ENCODE assay signal across 15 cellular contexts in the genomic region with DNA sequence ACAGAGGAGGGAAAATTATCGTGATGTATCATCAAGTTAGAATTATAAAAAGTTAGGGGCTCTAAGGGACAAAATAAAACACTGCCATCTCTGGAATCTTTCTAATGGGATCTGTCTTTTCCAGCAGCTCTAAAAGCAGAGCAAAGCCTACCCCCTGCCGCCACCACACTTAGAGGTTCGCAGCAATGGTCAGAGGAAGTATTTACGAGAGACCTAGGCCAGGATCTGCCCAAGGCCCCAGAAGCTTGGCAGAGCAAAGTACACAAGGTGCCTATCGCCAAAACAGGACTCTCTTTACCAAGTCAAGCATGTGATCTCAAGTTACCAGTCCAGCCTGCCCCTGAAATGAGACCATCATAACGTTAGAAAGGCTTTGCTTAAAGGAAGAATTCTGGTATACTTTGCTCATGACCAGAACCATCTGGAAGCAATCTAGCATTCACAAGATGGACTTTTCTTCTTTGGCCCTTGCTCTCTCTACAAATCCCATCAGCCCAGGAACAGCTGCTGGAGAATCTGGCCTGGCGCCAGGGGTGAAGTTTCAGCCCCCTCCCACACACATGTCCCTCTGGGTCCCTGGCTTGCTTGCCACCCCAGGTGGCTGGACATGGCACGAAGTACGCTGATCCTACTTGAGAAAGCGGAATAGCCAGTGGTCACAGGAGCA.
DNase-seq lines count a peak whose midpoint lies in the region; ATAC-seq and TF ChIP-seq lines count a peak whose summit lies in the region.
"Had no signal": no experiment of that assay in that cellular context is flagged by ENCODE, and none has a peak within 500 bp of the region (broad histone marks: within the 10 kb centered on the region; RNA-seq: fewer than 3 reads in every experiment).

No MANE protein-coding gene starts in this region.

- DNase-seq in H9 (no peak), SK-N-SH (peak; percentile 30), heart right ventricle (peak; percentile 49 to 62), sigmoid colon (no peak), T-helper 1 cell (no peak), foreskin melanocyte (no peak)
- DNase-seq in stimulated activated CD4-positive, alpha-beta T cell treated with anti-CD3 and anti-CD28 coated beads, Interleukin-4, amount 100 ng/mL, for 24 hours: no peak
- DNase-seq: activated CD4-positive, alpha-beta memory T cell treated with anti-CD3 and anti-CD28 coated beads, Interleukin-2, amount 10 ng/mL, durations not matched to agents 7 days and 5 days; activated gamma-delta T cell treated with Interleukin-2 at 50 U/mL for 16 hours; natural killer cell; NCI-H146; T-helper 17 cell had no signal

- no peak overlapping the region for H3K4ac ChIP-seq in H9 (ENCODE audit: low read depth, low read length)

- no CpG with 5 or more reads among the region's 10 CpGs for WGBS in H9 (ENCODE audit: extremely low coverage, insufficient read length, low lambda C conversion rate)
- 78% methylated on average over 10 of the region's 10 CpGs for WGBS in SK-N-SH (ENCODE audit: low lambda C conversion rate)
- WGBS in heart right ventricle, 2 donors: 73 to 77% methylated on average over 10 of the region's 10 CpGs
- WGBS in sigmoid colon, 2 donors: 80 to 82% methylated on average over 10 of the region's 10 CpGs

- no peak overlapping the region for H3K18ac ChIP-seq in H9 (ENCODE audit: insufficient read length, low read depth, low read length)

- H2AFZ ChIP-seq in H9 (ENCODE audit: low read length) (no peak overlapping the region), SK-N-SH (ENCODE audit: low read depth) (no peak overlapping the region)

- H3F3A ChIP-seq in SK-N-SH (replicated peaks; ENCODE audit: insufficient read depth): peaks cover 4% of the 10 kb centered on the region

- TF ChIP-seq EP300 in SK-N-SH (IDR thresholded peaks at IDR 0.05; ENCODE audit: borderline replicate concordance in 1 of 2, low read depth in 1 of 2, low read length in 1 of 2) (no peak), sigmoid colon (IDR thresholded peaks at IDR 0.05) (no peak)

- H3K79me2 ChIP-seq in H9 (ENCODE audit: insufficient read depth, low read length): no peaks in the 10 kb centered on the region
- no peaks in the 10 kb centered on the region for H3K79me2 ChIP-seq in SK-N-SH (ENCODE audit: insufficient read depth)

- no peak overlapping the region for H2AK5ac ChIP-seq in H9 (ENCODE audit: insufficient read length, low read length)

- peak overlapping the region in 2 of 3 experiments; percentile 13 to 47; a peak in 2 of 7 replicates for H3K27ac Mint-ChIP-seq in H9
- H3K27ac Mint-ChIP-seq: activated CD4-positive, alpha-beta memory T cell treated with anti-CD3 and anti-CD28 coated beads, Interleukin-2, amount 10 ng/mL, durations not matched to agents 7 days and 5 days; natural killer cell; stimulated activated effector memory CD8-positive, alpha-beta T cell treated with anti-CD3 and anti-CD28 coated beads, Interleukin-12 subunit alpha, Interleukin-12 subunit beta, amount 100 ng/mL, for 72 hours; T-helper 17 cell had no signal

- TF ChIP-seq CTCF in H9 (conservative IDR thresholded peaks at IDR 0.05): no peak
- TF ChIP-seq CTCF in SK-N-SH (IDR thresholded peaks at IDR 0.05): no peak
- no peak for TF ChIP-seq CTCF in heart right ventricle (IDR thresholded peaks at IDR 0.05)
- TF ChIP-seq CTCF in sigmoid colon (IDR thresholded peaks at IDR 0.05): no peak

- no peak overlapping the region for H3T11ph ChIP-seq in H9 (ENCODE audit: low read length)

- H3K4me1 Mint-ChIP-seq in H9: peaks cover 34 to 48% of the 10 kb centered on the region in 2 experiments
- H3K4me1 Mint-ChIP-seq: activated CD4-positive, alpha-beta memory T cell treated with anti-CD3 and anti-CD28 coated beads, Interleukin-2, amount 10 ng/mL, durations not matched to agents 7 days and 5 days; central memory CD8-positive, alpha-beta T cell; natural killer cell; stimulated activated effector memory CD8-positive, alpha-beta T cell treated with anti-CD3 and anti-CD28 coated beads, Interleukin-12 subunit alpha, Interleukin-12 subunit beta, amount 100 ng/mL, for 72 hours; T-helper 17 cell had no signal

- H2BK20ac ChIP-seq in H9 (ENCODE audit: low read depth, low read length, poor library complexity, severe bottlenecking): no peak overlapping the region

- H3K9ac ChIP-seq in H9 (ENCODE audit: extremely low read depth, insufficient read length, low read length) (no peak overlapping the region), SK-N-SH (no peak overlapping the region)

- H3K27ac ChIP-seq in H9 (ENCODE audit: insufficient read length, low read depth, low read length) (no peak overlapping the region), SK-N-SH (ENCODE audit: low read depth in 2 of 2, low read length in 1 of 2) (peak overlapping the region in 1 of 2 experiments; percentile 17; a peak in 1 of 4 replicates), heart right ventricle (peak overlapping the region in 7 of 10 donors; percentile 52 to 82 (median 58)), sigmoid colon (peak overlapping the region in 3 of 4 donors; percentile 7 to 52 (median 37))

- H2BK15ac ChIP-seq in H9 (ENCODE audit: low read depth, low read length): no peak overlapping the region

- peak; percentile 49 to 75 (median 67) for ATAC-seq in heart right ventricle
- no peak for ATAC-seq in GM18498 (IDR thresholded peaks at IDR 0.05; ENCODE audit: unreplicated experiment)
- ATAC-seq: natural killer cell; stimulated activated effector memory CD8-positive, alpha-beta T cell treated with anti-CD3 and anti-CD28 coated beads, Interleukin-12 subunit alpha, Interleukin-12 subunit beta, amount 100 ng/mL, for 72 hours; T-helper 17 cell had no signal

- TF ChIP-seq POLR2A in sigmoid colon (IDR thresholded peaks at IDR 0.05): no peak

- intact Hi-C loops in heart right ventricle (cut with DNase I) (loop anchor here in 1 of 10 donors (5.0 kb wide), 1 partner anchor 82 kb away; no protein-coding TSS in a partner anchor), sigmoid colon (cut with DNase I) (no loop called here)

- peak overlapping the region; percentile 34; the same call in 1 of the 2 replicates for H3K14ac ChIP-seq in H9 (ENCODE audit: insufficient read depth, low read length)

- H2BK120ac ChIP-seq in H9 (ENCODE audit: low read depth, low read length, poor library complexity, severe bottlenecking): no peak overlapping the region

- H3K36me3 ChIP-seq in SK-N-SH (replicated peaks in 1 of 2; ENCODE audit: control insufficient read depth in 1 of 2, insufficient read depth in 2 of 2, low read length in 1 of 2) (no peaks in the 10 kb centered on the region), heart right ventricle (peaks cover 0 to 11% (median 0%) of the 10 kb centered on the region in 9 donors), sigmoid colon (no peaks in the 10 kb centered on the region)

- CTCF ChIA-PET in SK-N-SH (lab: Yijun Ruan, JAX): interaction anchor here (1.3 to 2.2 kb wide), 2 partner anchors 80 to 276 kb away, joined by 4 to 7 read pairs; no protein-coding TSS in a partner anchor

- peak overlapping the region; percentile 57 for H4K5ac ChIP-seq in H9 (ENCODE audit: insufficient read length, low read depth, low read length)

- no peak overlapping the region for H4K91ac ChIP-seq in H9 (ENCODE audit: insufficient read length, low read depth, low read length)

- H3K4me3 ChIP-seq in SK-N-SH (ENCODE audit: low read depth in 2 of 2, low read length in 1 of 2) (no peak overlapping the region), heart right ventricle (no peak overlapping the region), sigmoid colon (no peak overlapping the region)

- no peak overlapping the region for H2BK5ac ChIP-seq in H9 (ENCODE audit: insufficient read length, low read length)

- no peaks in the 10 kb centered on the region for H4K20me1 ChIP-seq in H9 (ENCODE audit: control insufficient read depth, insufficient read depth, insufficient read length)
- H4K20me1 ChIP-seq in SK-N-SH (ENCODE audit: insufficient read depth): no peaks in the 10 kb centered on the region

- H3K4me1 ChIP-seq in H9 (ENCODE audit: insufficient read depth, low read length): peaks cover 2% of the 10 kb centered on the region; the same call in 1 of the 2 replicates
- H3K4me1 ChIP-seq in SK-N-SH (ENCODE audit: control insufficient read depth in 1 of 2, insufficient read depth in 2 of 2, low read depth in 1 of 2, low read length in 1 of 2): peaks cover 0 to 37% of the 10 kb centered on the region in 2 experiments; a peak in 1 of 4 replicates
- peaks cover 0 to 46% (median 17%) of the 10 kb centered on the region in 9 donors for H3K4me1 ChIP-seq in heart right ventricle
- peaks cover 0 to 40% (median 22%) of the 10 kb centered on the region in 4 donors for H3K4me1 ChIP-seq in sigmoid colon

- no peaks in the 10 kb centered on the region for H3K9me2 ChIP-seq in SK-N-SH

- H3K27me3 ChIP-seq in H9 (ENCODE audit: insufficient read depth, low read length): no peaks in the 10 kb centered on the region
- no peaks in the 10 kb centered on the region for H3K27me3 ChIP-seq in SK-N-SH (ENCODE audit: insufficient read depth)
- H3K27me3 ChIP-seq in heart right ventricle: no peaks in the 10 kb centered on the region
- H3K27me3 ChIP-seq in sigmoid colon: no peaks in the 10 kb centered on the region

- H2BK12ac ChIP-seq in H9 (ENCODE audit: insufficient read length, low read depth, low read length): no peak overlapping the region

- H3K79me1 ChIP-seq in H9 (ENCODE audit: insufficient read depth, low read depth, low read length, poor library complexity, severe bottlenecking): no peaks in the 10 kb centered on the region

- H3K9me3 Mint-ChIP-seq in H9: no peaks in the 10 kb centered on the region
- H3K9me3 Mint-ChIP-seq: activated CD4-positive, alpha-beta memory T cell treated with anti-CD3 and anti-CD28 coated beads, Interleukin-2, amount 10 ng/mL, durations not matched to agents 7 days and 5 days; central memory CD8-positive, alpha-beta T cell; natural killer cell; stimulated activated effector memory CD8-positive, alpha-beta T cell treated with anti-CD3 and anti-CD28 coated beads, Interleukin-12 subunit alpha, Interleukin-12 subunit beta, amount 100 ng/mL, for 72 hours had no signal

- POLR2A ChIA-PET in SK-N-SH (lab: Yijun Ruan, JAX): no interaction called here

- no peak overlapping the region for H4K8ac ChIP-seq in H9 (replicated peaks; ENCODE audit: insufficient read length, low read depth, low read length)

- H3K4me3 Mint-ChIP-seq in H9: no peak overlapping the region
- H3K4me3 Mint-ChIP-seq: activated CD4-positive, alpha-beta memory T cell treated with anti-CD3 and anti-CD28 coated beads, Interleukin-2, amount 10 ng/mL, durations not matched to agents 7 days and 5 days; central memory CD8-positive, alpha-beta T cell; natural killer cell; stimulated activated effector memory CD8-positive, alpha-beta T cell treated with anti-CD3 and anti-CD28 coated beads, Interleukin-12 subunit alpha, Interleukin-12 subunit beta, amount 100 ng/mL, for 72 hours; T-helper 17 cell had no signal

- no peak overlapping the region for H3K23ac ChIP-seq in H9 (ENCODE audit: insufficient read length, low read depth, low read length)

- H3K4me2 ChIP-seq in H9 (ENCODE audit: insufficient read depth, insufficient read length, low read length): no peak overlapping the region
- H3K4me2 ChIP-seq in SK-N-SH: no peak overlapping the region

- no peaks in the 10 kb centered on the region for H3K27me3 Mint-ChIP-seq in H9 (ENCODE audit: low read depth)
- H3K27me3 Mint-ChIP-seq: activated CD4-positive, alpha-beta memory T cell treated with anti-CD3 and anti-CD28 coated beads, Interleukin-2, amount 10 ng/mL, durations not matched to agents 7 days and 5 days; central memory CD8-positive, alpha-beta T cell had no signal

- no peaks in the 10 kb centered on the region for H3K23me2 ChIP-seq in H9 (ENCODE audit: insufficient read length, low read depth, low read length, poor library complexity, severe bottlenecking)

- no peak overlapping the region for H3K56ac ChIP-seq in H9 (ENCODE audit: insufficient read length, low read depth, low read length)

- no peaks in the 10 kb centered on the region for H3K9me3 ChIP-seq in H9 (ENCODE audit: control insufficient read depth, low read depth, low read length)
- no peaks in the 10 kb centered on the region for H3K9me3 ChIP-seq in SK-N-SH
- H3K9me3 ChIP-seq in heart right ventricle: no peaks in the 10 kb centered on the region
- no peaks in the 10 kb centered on the region for H3K9me3 ChIP-seq in sigmoid colon

- no peak for TF ChIP-seq RAD21 in SK-N-SH (IDR thresholded peaks at IDR 0.05; ENCODE audit: low read length)

- peaks cover 0 to 5% (median 0%) of the 10 kb centered on the region in 3 experiments; a peak in 4 of 7 replicates for H3K36me3 Mint-ChIP-seq in H9 (ENCODE audit: insufficient read depth in 1 of 3, low read depth in 3 of 3)
- H3K36me3 Mint-ChIP-seq: natural killer cell; stimulated activated effector memory CD8-positive, alpha-beta T cell treated with anti-CD3 and anti-CD28 coated beads, Interleukin-12 subunit alpha, Interleukin-12 subunit beta, amount 100 ng/mL, for 72 hours had no signal

Comparison
In these comparisons a context has a peak if more than half of its experiments do, and no peak if none do; other contexts are left out.
1. DNase-seq: peak in SK-N-SH (single experiment) and heart right ventricle (2 of 2); none in H9 (single experiment), sigmoid colon (single experiment), T-helper 1 cell (0 of 5), foreskin melanocyte (single experiment) and stimulated activated CD4-positive, alpha-beta T cell treated with anti-CD3 and anti-CD28 coated beads, Interleukin-4, amount 100 ng/mL, for 24 hours (single experiment).